ENCODE assay signal across 12 cellular contexts in genomic region chr10:127100983-127101615, GRCh38.
A peak's percentile ranks its signal among the peaks of the same experiment; 100 is the strongest.
DNase-seq lines count a peak whose midpoint lies in the region; ATAC-seq and TF ChIP-seq lines count a peak whose summit lies in the region.
"Had no signal": no experiment of that assay in that cellular context is flagged by ENCODE, and none has a peak within 500 bp of the region (broad histone marks: within the 10 kb centered on the region; RNA-seq: fewer than 3 reads in every experiment).

No MANE protein-coding gene starts in this region.

- H3K36me3 Mint-ChIP-seq in neural crest cell (ENCODE audit: low read depth) = peaks cover 24% of the 10 kb centered on the region
- H3K36me3 Mint-ChIP-seq: CD4-positive, CD25-positive, alpha-beta regulatory T cell had no signal

- H3K9me3 Mint-ChIP-seq in neural crest cell = peaks cover 2% of the 10 kb centered on the region

- TF ChIP-seq CTCF in neural crest cell (conservative IDR thresholded peaks at IDR 0.05) = no peak

- H3K4me1 Mint-ChIP-seq in neural crest cell = peaks cover 3% of the 10 kb centered on the region
- H3K4me1 Mint-ChIP-seq: CD4-positive, CD25-positive, alpha-beta regulatory T cell had no signal

- no peak for ATAC-seq in GM18520 (IDR thresholded peaks at IDR 0.05; ENCODE audit: unreplicated experiment)
- ATAC-seq: HepG2 had no signal

- H3K27ac Mint-ChIP-seq in neural crest cell (ENCODE audit: unreplicated experiment) = peak overlapping the region; percentile 83
- H3K27ac Mint-ChIP-seq: CD4-positive, CD25-positive, alpha-beta regulatory T cell had no signal

- DNase-seq in DMS53 (lab: John Stamatoyannopoulos, UW) = peak; percentile 30
- no peak for DNase-seq in DMS53 treated with DMSO at 0.1 percent for 48 hours (lab: John Stamatoyannopoulos, UW; ENCODE audit: unreplicated experiment)
- peak; percentile 1 for DNase-seq in LHCN-M2 (ENCODE audit: low read depth)
- no peak for DNase-seq in neural crest cell (ENCODE audit: low read depth, low spot score)
- no peak for DNase-seq in GOT3 (lab: John Stamatoyannopoulos, UW)
- no peak for DNase-seq in NK-92 (lab: John Stamatoyannopoulos, UW; ENCODE audit: unreplicated experiment)
- DNase-seq in NOMO-1 treated with DMSO at 0.1 percent for 48 hours (lab: John Stamatoyannopoulos, UW; ENCODE audit: unreplicated experiment) = no peak
- DNase-seq: CD4-positive, CD25-positive, alpha-beta regulatory T cell; GF-D8; H7 had no signal

- H3K27me3 Mint-ChIP-seq in neural crest cell (ENCODE audit: low read depth) = no peaks in the 10 kb centered on the region
- H3K27me3 Mint-ChIP-seq: CD4-positive, CD25-positive, alpha-beta regulatory T cell had no signal

- H3K4me3 Mint-ChIP-seq in neural crest cell = no peak overlapping the region
- H3K4me3 Mint-ChIP-seq: CD4-positive, CD25-positive, alpha-beta regulatory T cell had no signal

Comparison
In these comparisons a context has a peak if more than half of its experiments do, and no peak if none do; other contexts are left out.
1. DNase-seq: peak in DMS53 (single experiment) and LHCN-M2 (single experiment); none in DMS53 treated with DMSO at 0.1 percent for 48 hours (single experiment), neural crest cell (single experiment), GOT3 (single experiment), NK-92 (single experiment) and NOMO-1 treated with DMSO at 0.1 percent for 48 hours (single experiment).